ENCODE assay signal across 13 cellular contexts in genomic region chr1:106937104-106937503, GRCh38.
A peak's percentile ranks its signal among the peaks of the same experiment; 100 is the strongest.
DNase-seq lines count a peak whose midpoint lies in the region; ATAC-seq and TF ChIP-seq lines count a peak whose summit lies in the region.
"Had no signal": no experiment of that assay in that cellular context is flagged by ENCODE, and none has a peak within 500 bp of the region (broad histone marks: within the 10 kb centered on the region; RNA-seq: fewer than 3 reads in every experiment).

No MANE protein-coding gene starts in this region.

- POLR2A ChIA-PET in OCI-LY7 (lab: Charles Lee), result interaction anchor here (0.6 to 1.8 kb wide), 6 partner anchors 10 to 569 kb away, joined by 3 to 7 read pairs (median 3); no protein-coding TSS in a partner anchor

- in situ Hi-C loops in brain microvascular endothelial cell (cut with HindIII; ENCODE audit: low pct_ligation_motif_present, low sequenced_read_pairs), result no loop called here

- no peak for TF ChIP-seq CTCF in brain microvascular endothelial cell (IDR thresholded peaks at IDR 0.05; ENCODE audit: low read depth, low read length, missing control alignments)
- TF ChIP-seq CTCF in OCI-LY7 (conservative IDR thresholded peaks at IDR 0.05; ENCODE audit: low read length), result no peak

- no TSS peak for BruUV-seq in OCI-LY7 (replicated peaks; lab: Mats Ljungman, UMichigan)

- H3K9me3 ChIP-seq in MG63 (no peaks in the 10 kb centered on the region; the same call in none of the 2 replicates), OCI-LY7 (ENCODE audit: low read length) (0 out of 2 replicates have a peak, but pooled peaks cover 7% of the 10 kb centered on the region)
- H3K9me3 ChIP-seq: prostate gland had no signal

- H3K27ac ChIP-seq in brain microvascular endothelial cell (peak overlapping the region; percentile 35), OCI-LY7 (ENCODE audit: low read depth, low read length, poor library complexity, severe bottlenecking) (no peak overlapping the region)
- H3K27ac ChIP-seq: prostate gland had no signal

- H3K4me3 ChIP-seq in MG63, result no peak overlapping the region
- H3K4me3 ChIP-seq in brain microvascular endothelial cell (ENCODE audit: low read depth, low read length), result no peak overlapping the region
- no peak overlapping the region for H3K4me3 ChIP-seq in OCI-LY7 (ENCODE audit: low read depth, low read length, poor library complexity, severe bottlenecking)
- H3K4me3 ChIP-seq: prostate gland had no signal

- no peak overlapping the region for H3K4me2 ChIP-seq in OCI-LY7 (ENCODE audit: low read length)

- H2AFZ ChIP-seq in OCI-LY7 (ENCODE audit: low read length), result no peak overlapping the region

- CTCF ChIA-PET in OCI-LY7 (lab: Charles Lee; ENCODE audit: unreplicated experiment), result no interaction called here

- 0 out of 2 replicates have a peak, but pooled peaks cover 6% of the 10 kb centered on the region for H3K9me2 ChIP-seq in OCI-LY7 (ENCODE audit: insufficient read depth, low read length)

- no peaks in the 10 kb centered on the region for H3K4me1 ChIP-seq in OCI-LY7 (ENCODE audit: insufficient read depth, low read length, poor library complexity, severe bottlenecking)
- H3K4me1 ChIP-seq: prostate gland had no signal

- DNase-seq in EH (ENCODE audit: low read depth) (peak; percentile 97), MG63 (peak; percentile 88), brain microvascular endothelial cell (peak; percentile 95), kidney tubule cell (ENCODE audit: low spot score) (peak; percentile 84), AML-193 (lab: John Stamatoyannopoulos, UW) (no peak), middle frontal gyrus (ENCODE audit: extremely low spot score, low spot score) (no peak), OCI-LY7 (ENCODE audit: low spot score) (no peak)
- DNase-seq: Calu3; effector CD4-positive, alpha-beta T cell; mesendoderm; NCI-H2081 had no signal

- H3K27me3 ChIP-seq in MG63, result no peaks in the 10 kb centered on the region
- H3K27me3 ChIP-seq in brain microvascular endothelial cell (replicated peaks), result no peaks in the 10 kb centered on the region

- H4K20me1 ChIP-seq in OCI-LY7 (ENCODE audit: insufficient read depth, low read length), result no peaks in the 10 kb centered on the region

- intact Hi-C loops in OCI-LY7 (cut with micrococcal nuclease; ENCODE audit: unreplicated experiment), result loop anchor here (5.0 kb wide), 1 partner anchor 45 kb away; no protein-coding TSS in a partner anchor

- no peak for ATAC-seq in HG03521 (IDR thresholded peaks at IDR 0.05; ENCODE audit: unreplicated experiment)

- H3K36me3 ChIP-seq in MG63, result no peaks in the 10 kb centered on the region
- no peaks in the 10 kb centered on the region for H3K36me3 ChIP-seq in brain microvascular endothelial cell (replicated peaks)
- no peaks in the 10 kb centered on the region for H3K36me3 ChIP-seq in OCI-LY7 (ENCODE audit: insufficient read depth, low read length)
- H3K36me3 ChIP-seq: prostate gland had no signal

- H3K79me2 ChIP-seq in OCI-LY7 (ENCODE audit: insufficient read depth, low read depth, low read length), result no peaks in the 10 kb centered on the region

Comparison
In these comparisons a context has a peak if more than half of its experiments do, and no peak if none do; other contexts are left out.
1. DNase-seq: peak in EH (single experiment), MG63 (single experiment), brain microvascular endothelial cell (single experiment) and kidney tubule cell (single experiment); none in AML-193 (0 of 2), middle frontal gyrus (single experiment) and OCI-LY7 (single experiment).